Comparison of ENCODE assay signal across 18 cellular contexts in the genomic region with DNA sequence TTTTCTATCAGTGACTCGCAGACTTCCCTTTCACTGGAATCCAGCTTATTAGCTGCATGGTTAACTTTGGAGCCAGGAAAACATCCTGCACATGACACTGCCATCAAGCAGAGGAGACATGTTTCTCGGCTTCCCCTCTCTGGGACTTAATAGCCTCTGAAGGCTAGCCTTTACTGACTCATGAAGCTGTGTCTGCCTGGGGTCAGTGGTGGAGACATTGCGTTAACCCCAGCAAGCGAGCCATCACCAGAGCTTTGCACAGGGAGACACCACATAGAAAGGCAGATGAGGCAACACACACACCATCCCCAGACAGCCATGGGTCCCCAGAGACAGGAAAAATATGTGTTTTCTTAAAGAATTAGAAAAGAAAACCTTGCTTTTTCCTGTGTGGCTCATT.
DNase-seq lines count a peak whose midpoint lies in the region; ATAC-seq, FAIRE-seq and TF ChIP-seq lines count a peak whose summit lies in the region.
"Had no signal": no experiment of that assay in that cellular context is flagged by ENCODE, and none has a peak within 500 bp of the region (broad histone marks: within the 10 kb centered on the region; RNA-seq: fewer than 3 reads in every experiment).

No MANE protein-coding gene starts in this region.

- H3K4me1 ChIP-seq in kidney (ENCODE audit: control insufficient read depth in 1 of 2, insufficient read depth in 1 of 2, low read depth in 1 of 2, low read length in 2 of 2): no peaks in the 10 kb centered on the region
- peaks cover 13% of the 10 kb centered on the region for H3K4me1 ChIP-seq in skeletal muscle satellite cell (ENCODE audit: control insufficient read depth, insufficient read depth, low read length)

- no peak for ATAC-seq in GM19452 (IDR thresholded peaks at IDR 0.05; ENCODE audit: unreplicated experiment)
- ATAC-seq: activated CD8-positive, alpha-beta T cell treated with anti-CD3 and anti-CD28 coated beads for 36 hours had no signal

- DNase-seq in M059J (ENCODE audit: low read depth): peak; percentile 74
- peak; percentile 43 to 86 for DNase-seq in cardiac fibroblast (ENCODE audit: low read depth in 2 of 2)
- DNase-seq in kidney: peak; percentile 80
- DNase-seq in AML-193 (lab: John Stamatoyannopoulos, UW): no peak
- no peak for DNase-seq in activated CD4-positive, alpha-beta T cell treated with anti-CD3 and anti-CD28 coated beads, Interleukin-2, amount 50 U/mL, for 48 hours
- DNase-seq in NCI-H526 treated with DMSO at 0.1 percent for 48 hours (lab: John Stamatoyannopoulos, UW): no peak
- DNase-seq: activated CD8-positive, alpha-beta T cell treated with anti-CD3 and anti-CD28 coated beads for 36 hours; activated gamma-delta T cell treated with Interleukin-2 at 50 U/mL for 16 hours; CD8-positive, alpha-beta memory T cell; central memory CD4-positive, alpha-beta T cell; erythroblast; immature natural killer cell; NCI-H1436; small intestine had no signal

- peak overlapping the region; percentile 5 for H3K4me2 ChIP-seq in skeletal muscle satellite cell (ENCODE audit: low read length)

- H3K9me3 ChIP-seq in kidney (ENCODE audit: control insufficient read depth in 1 of 2, low read length in 2 of 2): no peaks in the 10 kb centered on the region
- peaks cover 5% of the 10 kb centered on the region for H3K9me3 ChIP-seq in skeletal muscle satellite cell (replicated peaks; ENCODE audit: low read length)
- H3K9me3 ChIP-seq: thoracic aorta had no signal

- H3K9ac ChIP-seq in kidney (ENCODE audit: low read length in 2 of 2) (no peak overlapping the region), skeletal muscle satellite cell (ENCODE audit: low read depth, low read length) (no peak overlapping the region)

- TF ChIP-seq CTCF in cardiac fibroblast (IDR thresholded peaks at IDR 0.05; ENCODE audit: low read depth, low read length): no peak
- no peak for TF ChIP-seq CTCF in kidney (IDR thresholded peaks at IDR 0.05; ENCODE audit: borderline replicate concordance, extremely low read depth, insufficient read depth)

- intact Hi-C loops in kidney (cut with DNase I): no loop called here

- H3K27ac ChIP-seq in kidney (ENCODE audit: low read depth in 2 of 2, low read length in 2 of 2): no peak overlapping the region
- H3K27ac ChIP-seq: RWPE1, thoracic aorta had no signal

- H3K36me3 ChIP-seq in kidney (ENCODE audit: control insufficient read depth in 1 of 2, insufficient read depth in 2 of 2, low read length in 2 of 2): no peaks in the 10 kb centered on the region
- H3K36me3 ChIP-seq in skeletal muscle satellite cell (ENCODE audit: insufficient read depth, low read length): no peaks in the 10 kb centered on the region
- H3K36me3 ChIP-seq: thoracic aorta had no signal

- no peak overlapping the region for H3K4me3 ChIP-seq in cardiac fibroblast (replicated peaks in 1 of 2; ENCODE audit: low read depth in 2 of 2, low read length in 2 of 2)
- H3K4me3 ChIP-seq in kidney (ENCODE audit: low read length in 2 of 2): no peak overlapping the region
- no peak overlapping the region for H3K4me3 ChIP-seq in skeletal muscle satellite cell (ENCODE audit: low read length)
- H3K4me3 ChIP-seq: thoracic aorta had no signal

- no peak for FAIRE-seq in kidney (lab: Jason Lieb, UNC)
- FAIRE-seq: small intestine had no signal

- H3K27me3 ChIP-seq in skeletal muscle satellite cell (ENCODE audit: control insufficient read depth, insufficient read depth, low read length): no peaks in the 10 kb centered on the region

Comparison
In these comparisons a context has a peak if more than half of its experiments do, and no peak if none do; other contexts are left out.
1. DNase-seq: peak in M059J (single experiment), cardiac fibroblast (2 of 2) and kidney (single experiment); none in AML-193 (0 of 2), activated CD4-positive, alpha-beta T cell treated with anti-CD3 and anti-CD28 coated beads, Interleukin-2, amount 50 U/mL, for 48 hours (0 of 2) and NCI-H526 treated with DMSO at 0.1 percent for 48 hours (single experiment).